In the genomic region with DNA sequence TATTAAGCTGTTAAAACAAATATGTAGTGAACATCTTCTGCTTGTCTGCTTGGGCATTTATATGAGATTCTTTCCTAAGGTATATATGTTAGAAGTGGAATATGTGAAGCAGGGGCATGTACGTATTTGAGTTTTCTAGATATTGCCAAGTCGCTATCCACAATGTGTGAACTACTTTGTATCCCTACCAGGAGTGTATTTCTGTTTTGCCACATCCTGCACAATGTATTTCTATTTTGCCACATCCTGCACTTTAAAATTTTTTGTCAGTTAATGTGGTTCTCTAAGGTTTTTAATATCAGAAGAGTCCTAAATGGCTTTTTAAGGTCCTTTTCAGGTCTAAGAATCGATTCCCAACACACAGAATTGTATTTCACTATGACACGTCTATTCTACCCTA, we compare ENCODE assay signal across 31 cellular contexts.
"Had no signal": no experiment of that assay in that cellular context is flagged by ENCODE, and none has a peak within 500 bp of the region (broad histone marks: within the 10 kb centered on the region; RNA-seq: fewer than 3 reads in every experiment).

No MANE protein-coding gene starts in this region.

- H3K4me1 ChIP-seq: adrenal gland, ascending aorta, body of pancreas, breast epithelium had no signal

- H3K27ac ChIP-seq: adrenal gland, ascending aorta, body of pancreas, brain microvascular endothelial cell, breast epithelium, cardiac muscle cell had no signal

- H3K27me3 ChIP-seq: adrenal gland, ascending aorta, body of pancreas, brain microvascular endothelial cell, breast epithelium, cardiac muscle cell had no signal

- ATAC-seq: activated naive CD4-positive, alpha-beta T cell treated with anti-CD3 and anti-CD28 coated beads, Interleukin-2, amount 50 U/mL, for 72 hours; activated naive CD8-positive, alpha-beta T cell treated with anti-CD3 and anti-CD28 coated beads, Interleukin-2, amount 50 U/mL, for 24 hours; activated T-cell treated with anti-CD3 and anti-CD28 coated beads, Interleukin-2, amount 50 U/mL, for 4 hours; activated T-cell treated with anti-CD3 and anti-CD28 coated beads, Interleukin-2, amount 50 U/mL, for 72 hours; activated T-helper 17 cell treated with anti-CD3 and anti-CD28 coated beads, Interleukin-2, amount 50 U/mL, for 72 hours; body of pancreas had no signal

- DNase-seq: activated effector memory CD4-positive, alpha-beta T cell treated with anti-CD3 and anti-CD28 coated beads, Interleukin-2, amount 50 U/mL, for 16 hours; activated effector memory CD4-positive, alpha-beta T cell treated with Interleukin-2 at 50 U/mL for 16 hours; activated gamma-delta T cell; activated gamma-delta T cell treated with Interleukin-2 at 50 U/mL for 16 hours; activated naive CD4-positive, alpha-beta T cell; activated naive CD4-positive, alpha-beta T cell treated with anti-CD3 and anti-CD28 coated beads for 36 hours; activated naive CD4-positive, alpha-beta T cell treated with anti-CD3 and anti-CD28 coated beads, Interleukin-2, amount 10 ng/mL, durations not matched to agents 7 days and 5 days; activated naive CD4-positive, alpha-beta T cell treated with Interleukin-2 at 50 U/mL for 16 hours; activated naive CD8-positive, alpha-beta T cell treated with anti-CD3 and anti-CD28 coated beads for 36 hours; activated naive CD8-positive, alpha-beta T cell treated with anti-CD3 and anti-CD28 coated beads, Interleukin-2, amount 10 ng/mL, durations not matched to agents 7 days and 5 days; activated naive CD8-positive, alpha-beta T cell treated with anti-CD3 and anti-CD28 coated beads, Interleukin-2, amount 50 U/mL, for 24 hours; activated T-cell treated with anti-CD3 and anti-CD28 coated beads, Interleukin-2, amount 50 U/mL, for 1 hour; activated T-cell treated with anti-CD3 and anti-CD28 coated beads, Interleukin-2, amount 50 U/mL, for 24 hours; activated T-cell treated with anti-CD3 and anti-CD28 coated beads, Interleukin-2, amount 50 U/mL, for 4 hours; activated T-cell treated with anti-CD3 and anti-CD28 coated beads, Interleukin-2, amount 50 U/mL, for 48 hours; activated T-cell treated with anti-CD3 and anti-CD28 coated beads, Interleukin-2, amount 50 U/mL, for 72 hours; adrenal gland; amniotic stem cell; amygdala; anterior cingulate cortex; aorta; body of pancreas; brain microvascular endothelial cell; caudate nucleus; central memory CD4-positive, alpha-beta T cell; cerebellar nuclear complex had no signal

- H3K4me3 ChIP-seq: adrenal gland, ascending aorta, body of pancreas, breast epithelium, cardiac muscle cell had no signal

- H3K9me3 ChIP-seq: adrenal gland, body of pancreas had no signal

- H3K36me3 ChIP-seq: adrenal gland, ascending aorta, brain microvascular endothelial cell, breast epithelium, cardiac muscle cell had no signal
